In genomic region chr1:20381961-20382360, GRCh38 we compare ENCODE assay signal across 20 cellular contexts.
A peak's percentile ranks its signal among the peaks of the same experiment; 100 is the strongest.
DNase-seq lines count a peak whose midpoint lies in the region; ATAC-seq and TF ChIP-seq lines count a peak whose summit lies in the region.
"Had no signal": no experiment of that assay in that cellular context is flagged by ENCODE, and none has a peak within 500 bp of the region (broad histone marks: within the 10 kb centered on the region; RNA-seq: fewer than 3 reads in every experiment).

No MANE protein-coding gene starts in this region.

- no peaks in the 10 kb centered on the region for H3K79me2 ChIP-seq in osteoblast (ENCODE audit: insufficient read depth, low read length)

- peaks cover 9% of the 10 kb centered on the region for H3K4me1 ChIP-seq in osteoblast (ENCODE audit: insufficient read depth, low read length)
- H3K4me1 ChIP-seq: BLaER1, Caco-2 had no signal

- H3K9me3 ChIP-seq in osteoblast (ENCODE audit: low read depth, low read length): no peaks in the 10 kb centered on the region
- H3K9me3 ChIP-seq: BLaER1, Caco-2 had no signal

- H3K36me3 Mint-ChIP-seq in activated naive CD8-positive, alpha-beta T cell treated with anti-CD3 and anti-CD28 coated beads, Interleukin-2, amount 50 U/mL, for 24 hours (ENCODE audit: low read depth): peaks cover 2% of the 10 kb centered on the region
- H3K36me3 Mint-ChIP-seq in activated naive CD8-positive, alpha-beta T cell treated with anti-CD3 and anti-CD28 coated beads for 36 hours: no peaks in the 10 kb centered on the region
- H3K36me3 Mint-ChIP-seq in brain: no peaks in the 10 kb centered on the region
- H3K36me3 Mint-ChIP-seq: CD4-positive, CD25-positive, alpha-beta regulatory T cell; CD8-positive, alpha-beta T cell had no signal

- POLR2A ChIA-PET in RWPE1 (lab: Yijun Ruan, JAX; ENCODE audit: low non-redundant PET): no interaction called here

- no peak for ATAC-seq in activated naive CD8-positive, alpha-beta T cell treated with anti-CD3 and anti-CD28 coated beads, Interleukin-2, amount 50 U/mL, for 24 hours
- ATAC-seq: CD8-positive, alpha-beta T cell; HCT116 had no signal

- H3K4me2 ChIP-seq in osteoblast (ENCODE audit: insufficient read depth, low read length): no peak overlapping the region
- H3K4me2 ChIP-seq: BLaER1 had no signal

- no peak overlapping the region for H3K4me3 Mint-ChIP-seq in activated naive CD8-positive, alpha-beta T cell treated with anti-CD3 and anti-CD28 coated beads, Interleukin-2, amount 50 U/mL, for 24 hours
- no peak overlapping the region for H3K4me3 Mint-ChIP-seq in activated naive CD8-positive, alpha-beta T cell treated with anti-CD3 and anti-CD28 coated beads for 36 hours
- no peak overlapping the region for H3K4me3 Mint-ChIP-seq in brain
- H3K4me3 Mint-ChIP-seq: B cell; CD4-positive, CD25-positive, alpha-beta regulatory T cell; CD8-positive, alpha-beta T cell; H9; HFFc6 had no signal

- H3K4me1 Mint-ChIP-seq in activated naive CD8-positive, alpha-beta T cell treated with anti-CD3 and anti-CD28 coated beads, Interleukin-2, amount 50 U/mL, for 24 hours: peaks cover 5% of the 10 kb centered on the region
- H3K4me1 Mint-ChIP-seq in activated naive CD8-positive, alpha-beta T cell treated with anti-CD3 and anti-CD28 coated beads for 36 hours: peaks cover 3% of the 10 kb centered on the region
- peaks cover 50% of the 10 kb centered on the region for H3K4me1 Mint-ChIP-seq in brain
- H3K4me1 Mint-ChIP-seq: CD4-positive, CD25-positive, alpha-beta regulatory T cell had no signal

- H4K20me1 ChIP-seq in osteoblast (ENCODE audit: insufficient read depth, low read length): no peaks in the 10 kb centered on the region
- H4K20me1 ChIP-seq: BLaER1 had no signal

- peaks cover 44% of the 10 kb centered on the region for H3K27me3 ChIP-seq in osteoblast (ENCODE audit: insufficient read depth, low read length)

- peaks cover 58% of the 10 kb centered on the region for H3K27me3 Mint-ChIP-seq in activated naive CD8-positive, alpha-beta T cell treated with anti-CD3 and anti-CD28 coated beads, Interleukin-2, amount 50 U/mL, for 24 hours
- peaks cover 56% of the 10 kb centered on the region for H3K27me3 Mint-ChIP-seq in activated naive CD8-positive, alpha-beta T cell treated with anti-CD3 and anti-CD28 coated beads for 36 hours
- peaks cover 16% of the 10 kb centered on the region for H3K27me3 Mint-ChIP-seq in brain

- no peak for DNase-seq in activated naive CD8-positive, alpha-beta T cell treated with anti-CD3 and anti-CD28 coated beads, Interleukin-2, amount 50 U/mL, for 24 hours
- no peak for DNase-seq in activated naive CD8-positive, alpha-beta T cell treated with anti-CD3 and anti-CD28 coated beads for 36 hours
- DNase-seq in osteoblast (ENCODE audit: insufficient read length, low spot score, missing footprints): peak; percentile 19
- no peak for DNase-seq in GM10266 (ENCODE audit: extremely low spot score)
- DNase-seq in RWPE1 (ENCODE audit: low spot score): no peak
- DNase-seq: Caco-2; CD4-positive, CD25-positive, alpha-beta regulatory T cell; CD8-positive, alpha-beta T cell; DMS153; DMS79 treated with DMSO at 0.1 percent for 48 hours; GF-D8; H9; HFFc6 had no signal

- H2AFZ ChIP-seq in osteoblast (ENCODE audit: low read length): no peak overlapping the region
- H2AFZ ChIP-seq: GM23248 had no signal

- no peak for TF ChIP-seq CTCF in brain (conservative IDR thresholded peaks at IDR 0.05)
- TF ChIP-seq CTCF in osteoblast (IDR thresholded peaks at IDR 0.05; ENCODE audit: extremely low read depth, low read depth, low read length): no peak
- TF ChIP-seq CTCF in GM10266 (IDR thresholded peaks at IDR 0.05; ENCODE audit: control insufficient read depth, insufficient read depth, low read depth, missing control alignments): no peak
- no peak for TF ChIP-seq CTCF in RWPE1 (conservative IDR thresholded peaks at IDR 0.05; ENCODE audit: low read depth)

- peaks cover 6% of the 10 kb centered on the region for H3K9me3 Mint-ChIP-seq in activated naive CD8-positive, alpha-beta T cell treated with anti-CD3 and anti-CD28 coated beads, Interleukin-2, amount 50 U/mL, for 24 hours
- H3K9me3 Mint-ChIP-seq in activated naive CD8-positive, alpha-beta T cell treated with anti-CD3 and anti-CD28 coated beads for 36 hours: no peaks in the 10 kb centered on the region
- H3K9me3 Mint-ChIP-seq in brain: peaks cover 0 to 7% (median 3%) of the 10 kb centered on the region in 5 experiments
- H3K9me3 Mint-ChIP-seq: CD8-positive, alpha-beta T cell; H9; HFFc6 had no signal

- no peaks in the 10 kb centered on the region for H3K36me3 ChIP-seq in osteoblast (ENCODE audit: insufficient read depth, low read length)
- H3K36me3 ChIP-seq: BLaER1 had no signal

- peak overlapping the region; percentile 14 for H3K27ac Mint-ChIP-seq in activated naive CD8-positive, alpha-beta T cell treated with anti-CD3 and anti-CD28 coated beads, Interleukin-2, amount 50 U/mL, for 24 hours
- H3K27ac Mint-ChIP-seq in activated naive CD8-positive, alpha-beta T cell treated with anti-CD3 and anti-CD28 coated beads for 36 hours: no peak overlapping the region
- peak overlapping the region in 4 of 5 experiments; percentile 6 to 87 (median 66) for H3K27ac Mint-ChIP-seq in brain
- H3K27ac Mint-ChIP-seq: CD4-positive, CD25-positive, alpha-beta regulatory T cell; CD8-positive, alpha-beta T cell; H9; HFFc6 had no signal

- CTCF ChIA-PET in RWPE1 (lab: Yijun Ruan, JAX): interaction anchor here (0.6 to 0.7 kb wide), 2 partner anchors 49 to 169 kb away, joined by 3 read pairs; no protein-coding TSS in a partner anchor

- H3K4me3 ChIP-seq in osteoblast (ENCODE audit: insufficient read depth, low read length): no peak overlapping the region
- H3K4me3 ChIP-seq: BLaER1, GM23248 had no signal

- H3K27ac ChIP-seq in osteoblast (ENCODE audit: low read depth, low read length) (no peak overlapping the region), RWPE1 (no peak overlapping the region)
- H3K27ac ChIP-seq: 22Rv1, BLaER1, C4-2B, GM23248 had no signal
